Comparison of ENCODE assay signal across 14 cellular contexts in genomic region chr1:39737546-39738169, GRCh38. TPM values are rescaled to one million over a fixed set of nuclear protein-coding genes. Genes with fewer than 3 reads are reported as not detected.
DNase-seq lines count a peak whose midpoint lies in the region; ATAC-seq and TF ChIP-seq lines count a peak whose summit lies in the region.
"Had no signal": no experiment of that assay in that cellular context is flagged by ENCODE, and none has a peak within 500 bp of the region (broad histone marks: within the 10 kb centered on the region; RNA-seq: fewer than 3 reads in every experiment).

No MANE protein-coding gene starts in this region.

- no peak for TF ChIP-seq CTCF in activated CD8-positive, alpha-beta T cell treated with anti-CD3 and anti-CD28 coated beads for 36 hours (IDR thresholded peaks at IDR 0.05)

- peak; percentile 43 for DNase-seq in activated naive CD8-positive, alpha-beta T cell treated with anti-CD3 and anti-CD28 coated beads, Interleukin-2, amount 10 ng/mL, durations not matched to agents 7 days and 5 days
- no peak for DNase-seq in activated naive CD8-positive, alpha-beta T cell treated with anti-CD3 and anti-CD28 coated beads for 36 hours
- no peak for DNase-seq in activated CD8-positive, alpha-beta T cell treated with anti-CD3 and anti-CD28 coated beads for 36 hours
- DNase-seq in islet precursor cell: peak; percentile 28
- no peak for DNase-seq in RKO (ENCODE audit: low spot score)
- DNase-seq in stimulated activated naive CD4-positive, alpha-beta T cell treated with Interleukin-2 at 50 U/mL for 16 hours (lab: John Stamatoyannopoulos, UW): no peak
- DNase-seq: activated CD4-positive, alpha-beta T cell treated with anti-CD3 and anti-CD28 coated beads for 4 hours; adrenal gland; endodermal cell; H7; NCI-H526 treated with DMSO at 0.1 percent for 48 hours; stimulated activated CD4-positive, alpha-beta T cell treated with anti-CD3 and anti-CD28 coated beads, Interleukin-15, amount 100 ng/mL, for 24 hours had no signal

- peaks cover 35% of the 10 kb centered on the region for H3K4me1 Mint-ChIP-seq in activated naive CD8-positive, alpha-beta T cell treated with anti-CD3 and anti-CD28 coated beads, Interleukin-2, amount 10 ng/mL, durations not matched to agents 7 days and 5 days
- H3K4me1 Mint-ChIP-seq in activated naive CD8-positive, alpha-beta T cell treated with anti-CD3 and anti-CD28 coated beads for 36 hours: peaks cover 30% of the 10 kb centered on the region
- peaks cover 45% of the 10 kb centered on the region for H3K4me1 Mint-ChIP-seq in activated CD8-positive, alpha-beta T cell treated with anti-CD3 and anti-CD28 coated beads for 36 hours (ENCODE audit: low read depth)

- H3K36me3 Mint-ChIP-seq in activated naive CD8-positive, alpha-beta T cell treated with anti-CD3 and anti-CD28 coated beads, Interleukin-2, amount 10 ng/mL, durations not matched to agents 7 days and 5 days: peaks cover 13% of the 10 kb centered on the region
- H3K36me3 Mint-ChIP-seq in activated naive CD8-positive, alpha-beta T cell treated with anti-CD3 and anti-CD28 coated beads for 36 hours: peaks cover 17% of the 10 kb centered on the region
- peaks cover 28% of the 10 kb centered on the region for H3K36me3 Mint-ChIP-seq in activated CD8-positive, alpha-beta T cell treated with anti-CD3 and anti-CD28 coated beads for 36 hours (ENCODE audit: low read depth)

- CTCF ChIA-PET in activated CD8-positive, alpha-beta T cell treated with anti-CD3 and anti-CD28 coated beads for 36 hours (lab: Charles Lee): interaction anchor here (1.2 to 3.1 kb wide), 6 partner anchors 18 to 131 kb away, joined by 3 to 17 read pairs (median 6); no protein-coding TSS in a partner anchor

- H3K27me3 Mint-ChIP-seq in activated naive CD8-positive, alpha-beta T cell treated with anti-CD3 and anti-CD28 coated beads, Interleukin-2, amount 10 ng/mL, durations not matched to agents 7 days and 5 days: peaks cover 21% of the 10 kb centered on the region
- H3K27me3 Mint-ChIP-seq in activated naive CD8-positive, alpha-beta T cell treated with anti-CD3 and anti-CD28 coated beads for 36 hours: peaks cover 24% of the 10 kb centered on the region
- peaks cover 14% of the 10 kb centered on the region for H3K27me3 Mint-ChIP-seq in activated CD8-positive, alpha-beta T cell treated with anti-CD3 and anti-CD28 coated beads for 36 hours

- POLR2A ChIA-PET in activated naive CD8-positive, alpha-beta T cell treated with anti-CD3 and anti-CD28 coated beads, Interleukin-2, amount 10 ng/mL, durations not matched to agents 7 days and 5 days (lab: Charles Lee): interaction anchor here (1.6 to 2.4 kb wide), 2 partner anchors 62 to 162 kb away, joined by 9 to 17 read pairs; no protein-coding TSS in a partner anchor
- POLR2A ChIA-PET in activated CD8-positive, alpha-beta T cell treated with anti-CD3 and anti-CD28 coated beads for 36 hours (lab: Charles Lee): interaction anchor here (1.1 to 2.0 kb wide), 4 partner anchors 14 to 91 kb away, joined by 3 to 4 read pairs (median 4); no protein-coding TSS in a partner anchor

- H3K4me3 Mint-ChIP-seq in activated naive CD8-positive, alpha-beta T cell treated with anti-CD3 and anti-CD28 coated beads, Interleukin-2, amount 10 ng/mL, durations not matched to agents 7 days and 5 days: peak overlapping the region; percentile 52
- no peak overlapping the region for H3K4me3 Mint-ChIP-seq in activated naive CD8-positive, alpha-beta T cell treated with anti-CD3 and anti-CD28 coated beads for 36 hours
- H3K4me3 Mint-ChIP-seq in activated CD8-positive, alpha-beta T cell treated with anti-CD3 and anti-CD28 coated beads for 36 hours: peak overlapping the region; percentile 16

- peaks cover 3% of the 10 kb centered on the region for H3K9me3 Mint-ChIP-seq in activated naive CD8-positive, alpha-beta T cell treated with anti-CD3 and anti-CD28 coated beads, Interleukin-2, amount 10 ng/mL, durations not matched to agents 7 days and 5 days
- peaks cover 1% of the 10 kb centered on the region for H3K9me3 Mint-ChIP-seq in activated naive CD8-positive, alpha-beta T cell treated with anti-CD3 and anti-CD28 coated beads for 36 hours
- no peaks in the 10 kb centered on the region for H3K9me3 Mint-ChIP-seq in activated CD8-positive, alpha-beta T cell treated with anti-CD3 and anti-CD28 coated beads for 36 hours

- intact Hi-C loops in activated CD8-positive, alpha-beta T cell treated with anti-CD3 and anti-CD28 coated beads for 36 hours (cut with micrococcal nuclease): no loop called here

- H3K27ac Mint-ChIP-seq in activated naive CD8-positive, alpha-beta T cell treated with anti-CD3 and anti-CD28 coated beads, Interleukin-2, amount 10 ng/mL, durations not matched to agents 7 days and 5 days: peak overlapping the region; percentile 93
- no peak overlapping the region for H3K27ac Mint-ChIP-seq in activated naive CD8-positive, alpha-beta T cell treated with anti-CD3 and anti-CD28 coated beads for 36 hours
- peak overlapping the region; percentile 60 for H3K27ac Mint-ChIP-seq in activated CD8-positive, alpha-beta T cell treated with anti-CD3 and anti-CD28 coated beads for 36 hours

- no peak for ATAC-seq in activated naive CD8-positive, alpha-beta T cell treated with anti-CD3 and anti-CD28 coated beads, Interleukin-2, amount 10 ng/mL, durations not matched to agents 7 days and 5 days (ENCODE audit: low read depth)
- ATAC-seq in activated CD8-positive, alpha-beta T cell treated with anti-CD3 and anti-CD28 coated beads for 36 hours: no peak
- no peak for ATAC-seq in GM21529 (IDR thresholded peaks at IDR 0.05; ENCODE audit: unreplicated experiment)
- ATAC-seq in GM18519 (IDR thresholded peaks at IDR 0.05; ENCODE audit: low FRiP score, unreplicated experiment): no peak

RNA-seq across cellular contexts. Expression of gene PPIE, which starts 1.0 kb away (rescaled TPM):
- total RNA-seq in activated naive CD8-positive, alpha-beta T cell treated with anti-CD3 and anti-CD28 coated beads, Interleukin-2, amount 10 ng/mL, durations not matched to agents 7 days and 5 days: 10 to 100 TPM; 70.8 to 73.5 TPM
- total RNA-seq in activated naive CD8-positive, alpha-beta T cell treated with anti-CD3 and anti-CD28 coated beads for 36 hours: 10 to 100 TPM; 66.9 to 68.0 TPM
- 10 to 100 TPM; 71.7 to 74.7 TPM for total RNA-seq in activated CD8-positive, alpha-beta T cell treated with anti-CD3 and anti-CD28 coated beads for 36 hours

RNA-seq across cellular contexts. Expression of gene OXCT2, which starts 33.5 kb away (rescaled TPM):
- under 1 TPM; 0.53 to 0.96 TPM for total RNA-seq in activated naive CD8-positive, alpha-beta T cell treated with anti-CD3 and anti-CD28 coated beads, Interleukin-2, amount 10 ng/mL, durations not matched to agents 7 days and 5 days
- 1 to 10 TPM; 3.8 to 5.7 TPM for total RNA-seq in activated naive CD8-positive, alpha-beta T cell treated with anti-CD3 and anti-CD28 coated beads for 36 hours
- 1 to 10 TPM; 2.7 to 4.2 TPM for total RNA-seq in activated CD8-positive, alpha-beta T cell treated with anti-CD3 and anti-CD28 coated beads for 36 hours
- total RNA-seq: H7 had no signal

RNA-seq across cellular contexts. Expression of gene HPCAL4, which starts 46.4 kb away (rescaled TPM):
- 1 to 10 TPM; 4.9 to 6.0 TPM for total RNA-seq in activated naive CD8-positive, alpha-beta T cell treated with anti-CD3 and anti-CD28 coated beads, Interleukin-2, amount 10 ng/mL, durations not matched to agents 7 days and 5 days
- 1 to 10 TPM; 1.8 to 2.2 TPM for total RNA-seq in activated naive CD8-positive, alpha-beta T cell treated with anti-CD3 and anti-CD28 coated beads for 36 hours
- 1 to 10 TPM; 2.8 to 3.0 TPM for total RNA-seq in activated CD8-positive, alpha-beta T cell treated with anti-CD3 and anti-CD28 coated beads for 36 hours
- total RNA-seq: endodermal cell, H7 had no signal

RNA-seq across cellular contexts. Expression of gene BMP8B, which starts 51.0 kb away (rescaled TPM):
- under 1 TPM; 0.67 to 0.68 TPM for total RNA-seq in activated naive CD8-positive, alpha-beta T cell treated with anti-CD3 and anti-CD28 coated beads, Interleukin-2, amount 10 ng/mL, durations not matched to agents 7 days and 5 days
- under 1 TPM; 0.12 to 0.20 TPM for total RNA-seq in activated naive CD8-positive, alpha-beta T cell treated with anti-CD3 and anti-CD28 coated beads for 36 hours
- total RNA-seq in activated CD8-positive, alpha-beta T cell treated with anti-CD3 and anti-CD28 coated beads for 36 hours: under 1 TPM; 0.36 to 0.51 TPM

Comparison
In these comparisons a context has a peak if more than half of its experiments do, and no peak if none do; other contexts are left out.
1. DNase-seq: peak in activated naive CD8-positive, alpha-beta T cell treated with anti-CD3 and anti-CD28 coated beads, Interleukin-2, amount 10 ng/mL, durations not matched to agents 7 days and 5 days (single experiment) and islet precursor cell (single experiment); none in activated naive CD8-positive, alpha-beta T cell treated with anti-CD3 and anti-CD28 coated beads for 36 hours (single experiment), activated CD8-positive, alpha-beta T cell treated with anti-CD3 and anti-CD28 coated beads for 36 hours (single experiment), RKO (single experiment) and stimulated activated naive CD4-positive, alpha-beta T cell treated with Interleukin-2 at 50 U/mL for 16 hours (single experiment).